Comparison of ENCODE assay signal across 16 cellular contexts in genomic region chr6:6026513-6027205, GRCh38. TPM values are rescaled to one million over a fixed set of nuclear protein-coding genes. Genes with fewer than 3 reads are reported as not detected.
"Had no signal": no experiment of that assay in that cellular context is flagged by ENCODE, and none has a peak within 500 bp of the region (broad histone marks: within the 10 kb centered on the region; RNA-seq: fewer than 3 reads in every experiment).

No MANE protein-coding gene starts in this region.

- H3K4me1 ChIP-seq: right lobe of liver, transverse colon had no signal

- H3K36me3 Mint-ChIP-seq: immature natural killer cell; stimulated activated naive B cell treated with anti-CD40 and anti-IgM and Interleukin-4, amounts not matched to agents 10 μg/mL and 1 μg/mL and 100 μg/mL, for 72 hours had no signal

- H3K4me1 Mint-ChIP-seq: immature natural killer cell; naive thymus-derived CD8-positive, alpha-beta T cell; neural crest cell; stimulated activated naive B cell treated with anti-CD40 and anti-IgM and Interleukin-4, amounts not matched to agents 10 μg/mL and 1 μg/mL and 100 μg/mL, for 72 hours; stimulated activated naive CD8-positive, alpha-beta T cell treated with anti-CD3 and anti-CD28 coated beads, Interleukin-15, amount 100 ng/mL, for 72 hours had no signal

- H3K36me3 ChIP-seq: right lobe of liver, thoracic aorta, transverse colon had no signal

- H3K9me3 Mint-ChIP-seq: effector memory CD8-positive, alpha-beta T cell; immature natural killer cell; neural crest cell; stimulated activated naive CD8-positive, alpha-beta T cell treated with anti-CD3 and anti-CD28 coated beads, Interleukin-15, amount 100 ng/mL, for 72 hours had no signal

- H3K4me3 ChIP-seq: right lobe of liver, thoracic aorta, transverse colon had no signal

- DNase-seq: effector memory CD8-positive, alpha-beta T cell; erythroblast; foreskin melanocyte; immature natural killer cell; left ventricle myocardium superior; naive thymus-derived CD8-positive, alpha-beta T cell; right lobe of liver; stimulated activated CD4-positive, alpha-beta T cell treated with anti-CD3 and anti-CD28 coated beads, Interleukin-2, amount 100 ng/mL, for 24 hours; stimulated activated CD4-positive, alpha-beta T cell treated with anti-CD3 and anti-CD28 coated beads, Interleukin-4, amount 100 ng/mL, for 4 hours; stimulated activated naive B cell treated with anti-CD40 and anti-IgM and Interleukin-4, amounts not matched to agents 10 μg/mL and 1 μg/mL and 100 μg/mL, for 72 hours; stimulated activated naive CD8-positive, alpha-beta T cell treated with anti-CD3 and anti-CD28 coated beads, Interleukin-15, amount 100 ng/mL, for 72 hours; substantia nigra; transverse colon had no signal

- H3K27ac ChIP-seq: thoracic aorta, transverse colon had no signal

- H3K9me3 ChIP-seq: right lobe of liver, thoracic aorta, transverse colon had no signal

- H3K4me3 Mint-ChIP-seq: effector memory CD8-positive, alpha-beta T cell; immature natural killer cell; naive thymus-derived CD8-positive, alpha-beta T cell; neural crest cell; stimulated activated naive B cell treated with anti-CD40 and anti-IgM and Interleukin-4, amounts not matched to agents 10 μg/mL and 1 μg/mL and 100 μg/mL, for 72 hours; stimulated activated naive CD8-positive, alpha-beta T cell treated with anti-CD3 and anti-CD28 coated beads, Interleukin-15, amount 100 ng/mL, for 72 hours had no signal

- H3K27ac Mint-ChIP-seq: effector memory CD8-positive, alpha-beta T cell; immature natural killer cell; naive thymus-derived CD8-positive, alpha-beta T cell; stimulated activated naive B cell treated with anti-CD40 and anti-IgM and Interleukin-4, amounts not matched to agents 10 μg/mL and 1 μg/mL and 100 μg/mL, for 72 hours; stimulated activated naive CD8-positive, alpha-beta T cell treated with anti-CD3 and anti-CD28 coated beads, Interleukin-15, amount 100 ng/mL, for 72 hours had no signal

- ATAC-seq: effector memory CD8-positive, alpha-beta T cell; left ventricle myocardium superior; naive thymus-derived CD8-positive, alpha-beta T cell; stimulated activated naive B cell treated with anti-CD40 and anti-IgM and Interleukin-4, amounts not matched to agents 10 μg/mL and 1 μg/mL and 100 μg/mL, for 72 hours; stimulated activated naive CD8-positive, alpha-beta T cell treated with anti-CD3 and anti-CD28 coated beads, Interleukin-15, amount 100 ng/mL, for 72 hours had no signal

- H3K27me3 ChIP-seq: right lobe of liver had no signal

RNA-seq across cellular contexts. Expression of gene NRN1, which starts 19.9 kb away (rescaled TPM):
- total RNA-seq: osteocyte had no signal
